16 cellular contexts compared by ENCODE assay signal in genomic region chr9:114685951-114686350, GRCh38. TPM values are rescaled to one million over a fixed set of nuclear protein-coding genes. Genes with fewer than 3 reads are reported as not detected.
DNase-seq lines count a peak whose midpoint lies in the region; ATAC-seq and TF ChIP-seq lines count a peak whose summit lies in the region.
"Had no signal": no experiment of that assay in that cellular context is flagged by ENCODE, and none has a peak within 500 bp of the region (broad histone marks: within the 10 kb centered on the region; RNA-seq: fewer than 3 reads in every experiment).

No MANE protein-coding gene starts in this region.

- peak overlapping the region; percentile 50 for H3K4me3 Mint-ChIP-seq in activated T-cell treated with anti-CD3 and anti-CD28 coated beads, Interleukin-2, amount 50 U/mL, for 4 hours
- H3K4me3 Mint-ChIP-seq in activated CD8-positive, alpha-beta T cell treated with anti-CD3 and anti-CD28 coated beads, Interleukin-2, amount 10 ng/mL, durations not matched to agents 7 days and 5 days: no peak overlapping the region
- no peak overlapping the region for H3K4me3 Mint-ChIP-seq in effector memory CD8-positive, alpha-beta T cell
- H3K4me3 Mint-ChIP-seq in progenitor cell of endocrine pancreas (ENCODE audit: low read depth): no peak overlapping the region
- H3K4me3 Mint-ChIP-seq: CD4-positive, CD25-positive, alpha-beta regulatory T cell had no signal

- peak overlapping the region; percentile 98 for H3K27ac ChIP-seq in PC-3 (ENCODE audit: low read length)

- H3K4me1 ChIP-seq in PC-3 (ENCODE audit: insufficient read depth, low read length): peaks cover 41% of the 10 kb centered on the region

- no peak overlapping the region for H2AFZ ChIP-seq in PC-3 (ENCODE audit: low read length)

- H3K36me3 Mint-ChIP-seq in activated T-cell treated with anti-CD3 and anti-CD28 coated beads, Interleukin-2, amount 50 U/mL, for 4 hours (ENCODE audit: insufficient read depth): peaks cover 2% of the 10 kb centered on the region
- H3K36me3 Mint-ChIP-seq in activated CD8-positive, alpha-beta T cell treated with anti-CD3 and anti-CD28 coated beads, Interleukin-2, amount 10 ng/mL, durations not matched to agents 7 days and 5 days (ENCODE audit: low read depth): peaks cover 54% of the 10 kb centered on the region
- peaks cover 2% of the 10 kb centered on the region for H3K36me3 Mint-ChIP-seq in effector memory CD8-positive, alpha-beta T cell (ENCODE audit: insufficient read depth)
- H3K36me3 Mint-ChIP-seq in progenitor cell of endocrine pancreas (ENCODE audit: insufficient read depth): no peaks in the 10 kb centered on the region
- H3K36me3 Mint-ChIP-seq: CD4-positive, CD25-positive, alpha-beta regulatory T cell had no signal

- H3K27me3 Mint-ChIP-seq in activated T-cell treated with anti-CD3 and anti-CD28 coated beads, Interleukin-2, amount 50 U/mL, for 4 hours (ENCODE audit: low read depth): no peaks in the 10 kb centered on the region
- no peaks in the 10 kb centered on the region for H3K27me3 Mint-ChIP-seq in activated CD8-positive, alpha-beta T cell treated with anti-CD3 and anti-CD28 coated beads, Interleukin-2, amount 10 ng/mL, durations not matched to agents 7 days and 5 days (ENCODE audit: low read depth)
- H3K27me3 Mint-ChIP-seq in effector memory CD8-positive, alpha-beta T cell: no peaks in the 10 kb centered on the region
- H3K27me3 Mint-ChIP-seq in progenitor cell of endocrine pancreas: peaks cover 3% of the 10 kb centered on the region

- peak overlapping the region; percentile 74 for H3K27ac Mint-ChIP-seq in activated CD8-positive, alpha-beta T cell treated with anti-CD3 and anti-CD28 coated beads, Interleukin-2, amount 10 ng/mL, durations not matched to agents 7 days and 5 days
- H3K27ac Mint-ChIP-seq in effector memory CD8-positive, alpha-beta T cell: no peak overlapping the region
- H3K27ac Mint-ChIP-seq in progenitor cell of endocrine pancreas: no peak overlapping the region

- ATAC-seq in activated T-cell treated with anti-CD3 and anti-CD28 coated beads, Interleukin-2, amount 50 U/mL, for 4 hours: no peak
- ATAC-seq in PC-3: no peak
- ATAC-seq in activated CD8-positive, alpha-beta T cell treated with anti-CD3 and anti-CD28 coated beads, Interleukin-2, amount 10 ng/mL, durations not matched to agents 7 days and 5 days: no peak
- ATAC-seq in effector memory CD8-positive, alpha-beta T cell (replicated peaks): peak; percentile 15
- ATAC-seq: Panc1 had no signal

- H3F3A ChIP-seq in PC-3 (ENCODE audit: low read length, unreplicated experiment): no peaks in the 10 kb centered on the region

- H3K79me2 ChIP-seq in PC-3 (ENCODE audit: low read length): no peaks in the 10 kb centered on the region

- no peak for DNase-seq in activated T-cell treated with anti-CD3 and anti-CD28 coated beads, Interleukin-2, amount 50 U/mL, for 4 hours
- no peak for DNase-seq in activated T-cell treated with anti-CD3 and anti-CD28 coated beads for 4 hours
- DNase-seq in PC-3: no peak
- no peak for DNase-seq in activated CD8-positive, alpha-beta T cell treated with anti-CD3 and anti-CD28 coated beads, Interleukin-2, amount 10 ng/mL, durations not matched to agents 7 days and 5 days
- DNase-seq in effector memory CD8-positive, alpha-beta T cell: no peak
- no peak for DNase-seq in putamen (ENCODE audit: low spot score)
- no peak for DNase-seq in progenitor cell of endocrine pancreas (ENCODE audit: low spot score, unreplicated experiment)
- DNase-seq: CD4-positive, CD25-positive, alpha-beta regulatory T cell; DND-41; GDM1; MG63; NCI-H1092 treated with DMSO at 0.1 percent for 48 hours; NCI-H1694; NCI-H69 had no signal

- CTCF ChIA-PET in PC-3 (lab: Charles Lee): no interaction called here
- CTCF ChIA-PET in activated CD8-positive, alpha-beta T cell treated with anti-CD3 and anti-CD28 coated beads, Interleukin-2, amount 10 ng/mL, durations not matched to agents 7 days and 5 days (lab: Charles Lee): interaction anchor here (0.6 to 2.0 kb wide), 13 partner anchors 9 to 329 kb away, joined by 3 to 24 read pairs (median 3); no protein-coding TSS in a partner anchor

- no peaks in the 10 kb centered on the region for H4K20me1 ChIP-seq in PC-3 (ENCODE audit: low read length)

- peaks cover 9% of the 10 kb centered on the region for H3K9me3 Mint-ChIP-seq in activated T-cell treated with anti-CD3 and anti-CD28 coated beads, Interleukin-2, amount 50 U/mL, for 4 hours
- H3K9me3 Mint-ChIP-seq in activated CD8-positive, alpha-beta T cell treated with anti-CD3 and anti-CD28 coated beads, Interleukin-2, amount 10 ng/mL, durations not matched to agents 7 days and 5 days (ENCODE audit: insufficient read depth): peaks cover 27% of the 10 kb centered on the region
- no peaks in the 10 kb centered on the region for H3K9me3 Mint-ChIP-seq in effector memory CD8-positive, alpha-beta T cell
- no peaks in the 10 kb centered on the region for H3K9me3 Mint-ChIP-seq in progenitor cell of endocrine pancreas (ENCODE audit: low read depth)
- H3K9me3 Mint-ChIP-seq: CD4-positive, CD25-positive, alpha-beta regulatory T cell had no signal

- H3K9ac ChIP-seq in PC-3 (ENCODE audit: low read length): peak overlapping the region; percentile 78

- H3K4me2 ChIP-seq in PC-3 (ENCODE audit: low read length): 0 out of 2 replicates have a peak overlapping the region, but pooled peaks have one; percentile 17

- no peaks in the 10 kb centered on the region for H3K9me3 ChIP-seq in PC-3 (ENCODE audit: low read length)
- H3K9me3 ChIP-seq: HAP-1 had no signal

- H3K4me3 ChIP-seq in PC-3 (ENCODE audit: low read length): no peak overlapping the region
- H3K4me3 ChIP-seq: HAP-1, MG63 had no signal

- TF ChIP-seq CTCF in PC-3 (conservative IDR thresholded peaks at IDR 0.05; ENCODE audit: low read depth, low read length): no peak
- no peak for TF ChIP-seq CTCF in progenitor cell of endocrine pancreas (IDR thresholded peaks at IDR 0.05; ENCODE audit: unreplicated experiment)

- H3K36me3 ChIP-seq in PC-3 (ENCODE audit: low read depth, low read length): no peaks in the 10 kb centered on the region
- H3K36me3 ChIP-seq: HAP-1, MG63 had no signal

- no peaks in the 10 kb centered on the region for H3K9me2 ChIP-seq in PC-3 (replicated peaks; ENCODE audit: low read length)

- POLR2A ChIA-PET in PC-3 (lab: Charles Lee; ENCODE audit: unreplicated experiment): interaction anchor here (0.6 kb wide), 1 partner anchor 420 kb away, joined by 3 read pairs; no protein-coding TSS in a partner anchor
- POLR2A ChIA-PET in activated CD8-positive, alpha-beta T cell treated with anti-CD3 and anti-CD28 coated beads, Interleukin-2, amount 10 ng/mL, durations not matched to agents 7 days and 5 days (lab: Charles Lee): interaction anchor here (0.6 to 1.1 kb wide), 6 partner anchors 9 to 225 kb away, joined by 3 to 7 read pairs (median 4); no protein-coding TSS in a partner anchor

- H3K4me1 Mint-ChIP-seq in activated T-cell treated with anti-CD3 and anti-CD28 coated beads, Interleukin-2, amount 50 U/mL, for 4 hours (ENCODE audit: low read depth): peaks cover 54% of the 10 kb centered on the region
- peaks cover 82% of the 10 kb centered on the region for H3K4me1 Mint-ChIP-seq in activated CD8-positive, alpha-beta T cell treated with anti-CD3 and anti-CD28 coated beads, Interleukin-2, amount 10 ng/mL, durations not matched to agents 7 days and 5 days (ENCODE audit: low read depth)
- peaks cover 15 to 27% of the 10 kb centered on the region in 2 donors for H3K4me1 Mint-ChIP-seq in effector memory CD8-positive, alpha-beta T cell (ENCODE audit: low read depth in 2 of 2)
- H3K4me1 Mint-ChIP-seq in progenitor cell of endocrine pancreas (ENCODE audit: low read depth): peaks cover 2% of the 10 kb centered on the region

- H3K27me3 ChIP-seq in PC-3 (ENCODE audit: low read length): no peaks in the 10 kb centered on the region
- H3K27me3 ChIP-seq: MG63 had no signal

- BruUV-seq in PC-3 (replicated peaks; lab: Mats Ljungman, UMichigan): no TSS peak

- intact Hi-C loops in PC-3 (cut with micrococcal nuclease): loop anchor here (1.0 to 2.0 kb wide), 2 partner anchors 48 to 167 kb away; no protein-coding TSS in a partner anchor

RNA-seq across cellular contexts. Expression of gene TEX48, which starts 4.0 kb away (rescaled TPM):
- under 1 TPM in 1 of 3 donors, not detected in 2; 0.42 TPM for total RNA-seq in activated T-cell treated with anti-CD3 and anti-CD28 coated beads, Interleukin-2, amount 50 U/mL, for 4 hours
- 2.4 TPM in 1 of 2 replicates, not detected in the other for total RNA-seq in PC-3 (2014; rRNA removed)
- total RNA-seq in activated CD8-positive, alpha-beta T cell treated with anti-CD3 and anti-CD28 coated beads, Interleukin-2, amount 10 ng/mL, durations not matched to agents 7 days and 5 days: 1 to 10 TPM in 1 of 2 experiments, under 1 TPM in 1; 0.61 to 1.7 TPM
- not detected in 2 replicates for total RNA-seq in progenitor cell of endocrine pancreas
- total RNA-seq: CD4-positive, CD25-positive, alpha-beta regulatory T cell had no signal

RNA-seq across cellular contexts. Expression of gene TEX53, which starts 28.3 kb away (rescaled TPM):
- total RNA-seq in activated T-cell treated with anti-CD3 and anti-CD28 coated beads, Interleukin-2, amount 50 U/mL, for 4 hours: not detected
- not detected in 2 replicates for total RNA-seq in PC-3 (2014; rRNA removed)
- not detected for total RNA-seq in activated CD8-positive, alpha-beta T cell treated with anti-CD3 and anti-CD28 coated beads, Interleukin-2, amount 10 ng/mL, durations not matched to agents 7 days and 5 days
- not detected in 2 replicates for total RNA-seq in progenitor cell of endocrine pancreas
- total RNA-seq: CD4-positive, CD25-positive, alpha-beta regulatory T cell had no signal
